8 cellular contexts compared by ENCODE assay signal in genomic region chr7:831596-832291, GRCh38. TPM values are rescaled to one million over a fixed set of nuclear protein-coding genes. Genes with fewer than 3 reads are reported as not detected.
DNase-seq lines count a peak whose midpoint lies in the region; ATAC-seq and TF ChIP-seq lines count a peak whose summit lies in the region.

No MANE protein-coding gene starts in this region.

- TF ChIP-seq CTCF in GM20000 (IDR thresholded peaks at IDR 0.05; ENCODE audit: extremely low read depth, missing control alignments) (no peak), fibroblast of villous mesenchyme (IDR thresholded peaks at IDR 0.05; ENCODE audit: insufficient read depth, low read depth, low read length) (no peak), WERI-Rb-1 (IDR thresholded peaks at IDR 0.05; ENCODE audit: low read depth, low read length) (no peak)
- no peak for TF ChIP-seq CTCF in activated CD8-positive, alpha-beta T cell treated with anti-CD3 and anti-CD28 coated beads for 36 hours (IDR thresholded peaks at IDR 0.05)

- no peaks in the 10 kb centered on the region for H3K27me3 Mint-ChIP-seq in activated CD8-positive, alpha-beta T cell treated with anti-CD3 and anti-CD28 coated beads for 36 hours

- H3K4me3 ChIP-seq in fibroblast of villous mesenchyme (ENCODE audit: low read depth, low read length) = peak overlapping the region; percentile 32
- H3K4me3 ChIP-seq in rectal smooth muscle tissue (ENCODE audit: low read length) = peak overlapping the region; percentile 26
- H3K4me3 ChIP-seq in WERI-Rb-1 (ENCODE audit: low read depth, low read length) = no peak overlapping the region

- no peaks in the 10 kb centered on the region for H3K9me3 ChIP-seq in WERI-Rb-1 (ENCODE audit: severe bottlenecking)

- DNase-seq in EH (ENCODE audit: low read depth) (peak; percentile 91), GM20000 (ENCODE audit: low spot score) (peak; percentile 82), HT1080 (ENCODE audit: low read depth) (peak; percentile 90), fibroblast of villous mesenchyme (ENCODE audit: low read depth) (peak; percentile 95), iPS-NIHi11 (ENCODE audit: low spot score) (no peak), WERI-Rb-1 (no peak)
- peak; percentile 41 for DNase-seq in activated CD8-positive, alpha-beta T cell treated with anti-CD3 and anti-CD28 coated beads for 36 hours

- H3K27ac Mint-ChIP-seq in activated CD8-positive, alpha-beta T cell treated with anti-CD3 and anti-CD28 coated beads for 36 hours = peak overlapping the region; percentile 98

- peaks cover 10% of the 10 kb centered on the region for H3K36me3 Mint-ChIP-seq in activated CD8-positive, alpha-beta T cell treated with anti-CD3 and anti-CD28 coated beads for 36 hours (ENCODE audit: low read depth)

- CTCF ChIA-PET in activated CD8-positive, alpha-beta T cell treated with anti-CD3 and anti-CD28 coated beads for 36 hours (lab: Charles Lee) = interaction anchor here (0.6 to 4.5 kb wide), 7 partner anchors 13 to 545 kb away, joined by 3 to 25 read pairs (median 5); no protein-coding TSS in a partner anchor

- no peaks in the 10 kb centered on the region for H3K36me3 ChIP-seq in rectal smooth muscle tissue (ENCODE audit: control insufficient read depth, insufficient read depth, low read length)
- H3K36me3 ChIP-seq in WERI-Rb-1 = peaks cover 30% of the 10 kb centered on the region

- peak; percentile 65 for ATAC-seq in activated CD8-positive, alpha-beta T cell treated with anti-CD3 and anti-CD28 coated beads for 36 hours

- H3K9ac ChIP-seq in rectal smooth muscle tissue (ENCODE audit: low read length) = no peak overlapping the region

- H3K4me3 Mint-ChIP-seq in activated CD8-positive, alpha-beta T cell treated with anti-CD3 and anti-CD28 coated beads for 36 hours = peak overlapping the region; percentile 65

- H3K27ac ChIP-seq in rectal smooth muscle tissue (ENCODE audit: low read depth, low read length) (peak overlapping the region; percentile 94), WERI-Rb-1 (no peak overlapping the region)

- H3K27me3 ChIP-seq in rectal smooth muscle tissue (ENCODE audit: control insufficient read depth, insufficient read depth, low read length) (no peaks in the 10 kb centered on the region), WERI-Rb-1 (ENCODE audit: insufficient read depth, low read depth, severe bottlenecking) (no peaks in the 10 kb centered on the region)

- intact Hi-C loops in activated CD8-positive, alpha-beta T cell treated with anti-CD3 and anti-CD28 coated beads for 36 hours (cut with micrococcal nuclease) = no loop called here

- H3K4me1 Mint-ChIP-seq in activated CD8-positive, alpha-beta T cell treated with anti-CD3 and anti-CD28 coated beads for 36 hours (ENCODE audit: low read depth) = peaks cover 57% of the 10 kb centered on the region

- H3K9me3 Mint-ChIP-seq in activated CD8-positive, alpha-beta T cell treated with anti-CD3 and anti-CD28 coated beads for 36 hours = no peaks in the 10 kb centered on the region

- peaks cover 49% of the 10 kb centered on the region for H3K4me1 ChIP-seq in rectal smooth muscle tissue (ENCODE audit: control insufficient read depth, insufficient read depth, low read length)

- POLR2A ChIA-PET in activated CD8-positive, alpha-beta T cell treated with anti-CD3 and anti-CD28 coated beads for 36 hours (lab: Charles Lee) = interaction anchor here (0.6 to 1.5 kb wide), 9 partner anchors 8 to 673 kb away, joined by 3 to 14 read pairs (median 3); no protein-coding TSS in a partner anchor

RNA-seq across cellular contexts. Expression of gene SUN1, which starts 0.5 kb away (rescaled TPM):
- total RNA-seq in HT1080 (2014; rRNA removed; shearing (Covaris generic)) = 81.8 and 130 TPM in 2 replicates
- polyA plus RNA-seq in HT1080 (2015; cell fraction: cytosol; rRNA removed) = 112 and 125 TPM in 2 replicates
- polyA plus RNA-seq in HT1080 (2015; cell fraction: nucleus; rRNA removed) = 422 and 443 TPM in 2 replicates
- total RNA-seq in activated CD8-positive, alpha-beta T cell treated with anti-CD3 and anti-CD28 coated beads for 36 hours = 10 to 100 TPM; 71.3 to 71.6 TPM
- 73.4 and 85.4 TPM in 2 replicates for total RNA-seq in fibroblast of villous mesenchyme

RNA-seq across cellular contexts. Expression of gene GET4, which starts 44.6 kb away (rescaled TPM):
- total RNA-seq in HT1080 (2014; rRNA removed; shearing (Covaris generic)) = 48.0 and 51.0 TPM in 2 replicates
- polyA plus RNA-seq in HT1080 (2015; cell fraction: cytosol; rRNA removed) = 27.4 and 32.5 TPM in 2 replicates
- polyA plus RNA-seq in HT1080 (2015; cell fraction: nucleus; rRNA removed) = 48.7 and 53.2 TPM in 2 replicates
- total RNA-seq in activated CD8-positive, alpha-beta T cell treated with anti-CD3 and anti-CD28 coated beads for 36 hours = 10 to 100 TPM; 20.6 to 31.9 TPM
- 15.1 and 22.5 TPM in 2 replicates for total RNA-seq in fibroblast of villous mesenchyme

Comparison
In these comparisons a context has a peak if more than half of its experiments do, and no peak if none do; other contexts are left out.
1. DNase-seq: peak in EH (single experiment), GM20000 (single experiment), HT1080 (single experiment), activated CD8-positive, alpha-beta T cell treated with anti-CD3 and anti-CD28 coated beads for 36 hours (single experiment) and fibroblast of villous mesenchyme (single experiment); none in iPS-NIHi11 (single experiment) and WERI-Rb-1 (single experiment).